In genomic region chr2:196988599-196988998, GRCh38 we compare ENCODE assay signal across 9 cellular contexts.
DNase-seq lines count a peak whose midpoint lies in the region; ATAC-seq, FAIRE-seq and TF ChIP-seq lines count a peak whose summit lies in the region.
"Had no signal": no experiment of that assay in that cellular context is flagged by ENCODE, and none has a peak within 500 bp of the region (broad histone marks: within the 10 kb centered on the region; RNA-seq: fewer than 3 reads in every experiment).

No MANE protein-coding gene starts in this region.

- no peaks in the 10 kb centered on the region for H3K9me3 Mint-ChIP-seq in activated T-helper 1 cell treated with anti-CD3 and anti-CD28 coated beads, Interleukin-12 subunit alpha, Interleukin-12 subunit beta, Interleukin-2, Interleukin-4 antibody, amounts not matched to agents 30 ng/mL and 10 ng/mL and 1 ng/mL, durations not matched to agents 14 hours and 24 hours and 36 hours

- peak; percentile 14 for DNase-seq in A172 (ENCODE audit: low spot score)
- DNase-seq in H54 (ENCODE audit: insufficient read length, low spot score): no peak
- DNase-seq in activated T-helper 1 cell treated with anti-CD3 and anti-CD28 coated beads, Interleukin-12 subunit alpha, Interleukin-12 subunit beta, Interleukin-2, Interleukin-4 antibody, amounts not matched to agents 30 ng/mL and 10 ng/mL and 1 ng/mL, durations not matched to agents 14 hours and 24 hours and 36 hours (ENCODE audit: low spot score): no peak
- DNase-seq in mesenchymal stem cell: peak; percentile 17
- DNase-seq in NCI-H1436 (lab: John Stamatoyannopoulos, UW): no peak
- DNase-seq in cerebellum (ENCODE audit: low spot score): no peak
- DNase-seq in iPS-NIHi7 (ENCODE audit: extremely low spot score): no peak
- DNase-seq: stimulated activated naive CD4-positive, alpha-beta T cell had no signal

- no peaks in the 10 kb centered on the region for H3K27me3 Mint-ChIP-seq in activated T-helper 1 cell treated with anti-CD3 and anti-CD28 coated beads, Interleukin-12 subunit alpha, Interleukin-12 subunit beta, Interleukin-2, Interleukin-4 antibody, amounts not matched to agents 30 ng/mL and 10 ng/mL and 1 ng/mL, durations not matched to agents 14 hours and 24 hours and 36 hours (ENCODE audit: insufficient read depth)

- H3K79me1 ChIP-seq in mesenchymal stem cell (replicated peaks; ENCODE audit: low read length, poor library complexity, severe bottlenecking): no peaks in the 10 kb centered on the region

- no peak overlapping the region for H2BK15ac ChIP-seq in mesenchymal stem cell (ENCODE audit: low read depth, poor library complexity, severe bottlenecking)

- no peak overlapping the region for H3K27ac ChIP-seq in mesenchymal stem cell (ENCODE audit: low read length, poor library complexity, severe bottlenecking)

- peak overlapping the region in 1 of 2 experiments; percentile 66 for H3K23ac ChIP-seq in mesenchymal stem cell (ENCODE audit: low read length in 2 of 2)

- no peak for TF ChIP-seq POLR2A in H54 (IDR thresholded peaks at IDR 0.05; ENCODE audit: low read depth, low read length)

- no peaks in the 10 kb centered on the region for H3K36me3 ChIP-seq in mesenchymal stem cell (ENCODE audit: control insufficient read depth in 1 of 2, insufficient read depth in 2 of 2, low read depth in 1 of 2, low read length in 2 of 2)

- intact Hi-C loops in activated T-helper 1 cell treated with anti-CD3 and anti-CD28 coated beads, Interleukin-12 subunit alpha, Interleukin-12 subunit beta, Interleukin-2, Interleukin-4 antibody, amounts not matched to agents 30 ng/mL and 10 ng/mL and 1 ng/mL, durations not matched to agents 14 hours and 24 hours and 36 hours (cut with micrococcal nuclease): loop anchor here (1.0 to 10.0 kb wide), 10 partner anchors 13 to 844 kb away; partner anchors contain the start of gene GTF3C3

- peaks cover 69% of the 10 kb centered on the region for H3K4me1 Mint-ChIP-seq in activated T-helper 1 cell treated with anti-CD3 and anti-CD28 coated beads, Interleukin-12 subunit alpha, Interleukin-12 subunit beta, Interleukin-2, Interleukin-4 antibody, amounts not matched to agents 30 ng/mL and 10 ng/mL and 1 ng/mL, durations not matched to agents 14 hours and 24 hours and 36 hours (ENCODE audit: low read depth)

- peak overlapping the region; percentile 15 for H2BK120ac ChIP-seq in mesenchymal stem cell (ENCODE audit: low read depth, low read length)

- 87% methylated on average over 3 of the region's 3 CpGs for WGBS in mesenchymal stem cell

- peaks cover 62% of the 10 kb centered on the region for H3K36me3 Mint-ChIP-seq in activated T-helper 1 cell treated with anti-CD3 and anti-CD28 coated beads, Interleukin-12 subunit alpha, Interleukin-12 subunit beta, Interleukin-2, Interleukin-4 antibody, amounts not matched to agents 30 ng/mL and 10 ng/mL and 1 ng/mL, durations not matched to agents 14 hours and 24 hours and 36 hours (ENCODE audit: low read depth)

- H3K27ac Mint-ChIP-seq in activated T-helper 1 cell treated with anti-CD3 and anti-CD28 coated beads, Interleukin-12 subunit alpha, Interleukin-12 subunit beta, Interleukin-2, Interleukin-4 antibody, amounts not matched to agents 30 ng/mL and 10 ng/mL and 1 ng/mL, durations not matched to agents 14 hours and 24 hours and 36 hours: peak overlapping the region; percentile 94

- peak overlapping the region in 1 of 2 experiments; percentile 10 for H2BK12ac ChIP-seq in mesenchymal stem cell (ENCODE audit: low read length in 2 of 2)

- peak overlapping the region in 1 of 2 experiments; percentile 38 for H3K4me3 ChIP-seq in mesenchymal stem cell (ENCODE audit: insufficient read depth in 1 of 2, low read depth in 1 of 2, low read length in 2 of 2)

- H2AK5ac ChIP-seq in mesenchymal stem cell (ENCODE audit: low read length, severe bottlenecking): peak overlapping the region; percentile 18

- peaks cover 1% of the 10 kb centered on the region for H3K4me1 ChIP-seq in mesenchymal stem cell (ENCODE audit: control insufficient read depth, insufficient read depth, low read depth, low read length)

- peak overlapping the region in 1 of 2 experiments; percentile 32 for H3K4ac ChIP-seq in mesenchymal stem cell (ENCODE audit: low read depth in 1 of 2, low read length in 2 of 2)

- no peaks in the 10 kb centered on the region for H3K27me3 ChIP-seq in mesenchymal stem cell (ENCODE audit: control insufficient read depth in 1 of 2, insufficient read depth in 1 of 2, low read length in 2 of 2)

- no peaks in the 10 kb centered on the region for H3K9me3 ChIP-seq in mesenchymal stem cell (ENCODE audit: control insufficient read depth, low read length)

- peak; percentile 58 for FAIRE-seq in H54 (lab: Jason Lieb, UNC)

- no peak overlapping the region for H2AFZ ChIP-seq in mesenchymal stem cell (ENCODE audit: low read depth, low read length)

- peak overlapping the region; percentile 66 for H3K4me3 Mint-ChIP-seq in activated T-helper 1 cell treated with anti-CD3 and anti-CD28 coated beads, Interleukin-12 subunit alpha, Interleukin-12 subunit beta, Interleukin-2, Interleukin-4 antibody, amounts not matched to agents 30 ng/mL and 10 ng/mL and 1 ng/mL, durations not matched to agents 14 hours and 24 hours and 36 hours

- no peak overlapping the region for H4K91ac ChIP-seq in mesenchymal stem cell (ENCODE audit: low read length)

- peak overlapping the region; percentile 90 for H4K8ac ChIP-seq in mesenchymal stem cell (ENCODE audit: low read length)

- no peak overlapping the region for H2BK5ac ChIP-seq in mesenchymal stem cell (ENCODE audit: low read depth, low read length, poor library complexity, severe bottlenecking)

- no peak overlapping the region for H3K14ac ChIP-seq in mesenchymal stem cell (ENCODE audit: low read length in 2 of 2)

- H3K9ac ChIP-seq in mesenchymal stem cell (ENCODE audit: low read length): peak overlapping the region; percentile 89

- H3K4me2 ChIP-seq in mesenchymal stem cell (ENCODE audit: low read length, poor library complexity, severe bottlenecking): no peak overlapping the region

- peak overlapping the region; percentile 16 to 45 for H3K18ac ChIP-seq in mesenchymal stem cell (ENCODE audit: low read depth in 1 of 2, low read length in 2 of 2)

- no peak for ATAC-seq in GM18909 (IDR thresholded peaks at IDR 0.05; ENCODE audit: poor library complexity, unreplicated experiment)

Comparison
In these comparisons a context has a peak if more than half of its experiments do, and no peak if none do; other contexts are left out.
1. DNase-seq: peak in A172 (single experiment) and mesenchymal stem cell (single experiment); none in H54 (single experiment), activated T-helper 1 cell treated with anti-CD3 and anti-CD28 coated beads, Interleukin-12 subunit alpha, Interleukin-12 subunit beta, Interleukin-2, Interleukin-4 antibody, amounts not matched to agents 30 ng/mL and 10 ng/mL and 1 ng/mL, durations not matched to agents 14 hours and 24 hours and 36 hours (single experiment), NCI-H1436 (single experiment), cerebellum (single experiment) and iPS-NIHi7 (single experiment).